In genomic region chr6:1619106-1619665, GRCh38 we compare ENCODE assay signal across 14 cellular contexts. TPM values are rescaled to one million over a fixed set of nuclear protein-coding genes. Genes with fewer than 3 reads are reported as not detected.
DNase-seq lines count a peak whose midpoint lies in the region; TF ChIP-seq lines count a peak whose summit lies in the region.
"Had no signal": no experiment of that assay in that cellular context is flagged by ENCODE, and none has a peak within 500 bp of the region (broad histone marks: within the 10 kb centered on the region; RNA-seq: fewer than 3 reads in every experiment).

No MANE protein-coding gene starts in this region.

- no peak overlapping the region for H2BK12ac ChIP-seq in neuronal stem cell (ENCODE audit: low read length)

- no peak overlapping the region for H3K14ac ChIP-seq in neuronal stem cell (ENCODE audit: low read length)

- no peak for TF ChIP-seq POLR2A in tibial nerve (IDR thresholded peaks at IDR 0.05)

- peaks cover 8% of the 10 kb centered on the region for H3K36me3 Mint-ChIP-seq in activated naive CD8-positive, alpha-beta T cell treated with anti-CD3 and anti-CD28 coated beads for 36 hours

- H3K79me1 ChIP-seq in neuronal stem cell (ENCODE audit: low read depth, low read length), result peaks cover 2% of the 10 kb centered on the region

- H3K27ac ChIP-seq in WERI-Rb-1, result no peak overlapping the region
- H3K27ac ChIP-seq in neuronal stem cell (replicated peaks; ENCODE audit: low read length), result no peak overlapping the region
- H3K27ac ChIP-seq in tibial nerve, result peak overlapping the region; percentile 56 to 93 (median 73)

- H3K27ac Mint-ChIP-seq in activated naive CD8-positive, alpha-beta T cell treated with anti-CD3 and anti-CD28 coated beads for 36 hours, result no peak overlapping the region

- H3K9me3 Mint-ChIP-seq in activated naive CD8-positive, alpha-beta T cell treated with anti-CD3 and anti-CD28 coated beads for 36 hours, result no peaks in the 10 kb centered on the region
- H3K9me3 Mint-ChIP-seq: naive thymus-derived CD8-positive, alpha-beta T cell had no signal

- H3K4me3 Mint-ChIP-seq in activated naive CD8-positive, alpha-beta T cell treated with anti-CD3 and anti-CD28 coated beads for 36 hours, result no peak overlapping the region

- peak overlapping the region; percentile 32 for H2BK15ac ChIP-seq in neuronal stem cell (ENCODE audit: low read length)

- H2AK5ac ChIP-seq in neuronal stem cell (ENCODE audit: low read depth, low read length), result peak overlapping the region; percentile 47

- H3K27me3 Mint-ChIP-seq in activated naive CD8-positive, alpha-beta T cell treated with anti-CD3 and anti-CD28 coated beads for 36 hours, result peaks cover 75% of the 10 kb centered on the region

- H3K36me3 ChIP-seq in WERI-Rb-1, result no peaks in the 10 kb centered on the region
- H3K36me3 ChIP-seq in neuronal stem cell (replicated peaks in 1 of 2; ENCODE audit: control insufficient read depth in 2 of 2, insufficient read depth in 2 of 2, low read length in 2 of 2), result no peaks in the 10 kb centered on the region
- peaks cover 0 to 4% (median 0%) of the 10 kb centered on the region in 3 donors for H3K36me3 ChIP-seq in tibial nerve

- no peak overlapping the region for H4K91ac ChIP-seq in neuronal stem cell (ENCODE audit: low read depth, low read length, poor library complexity)

- H3K27me3 ChIP-seq in WERI-Rb-1 (ENCODE audit: insufficient read depth, low read depth, severe bottlenecking), result peaks cover 9% of the 10 kb centered on the region
- H3K27me3 ChIP-seq in neuronal stem cell (ENCODE audit: control insufficient read depth in 3 of 3, insufficient read depth in 3 of 3, low read depth in 1 of 3, low read length in 3 of 3), result peaks cover 64 to 99% (median 99%) of the 10 kb centered on the region in 3 experiments
- H3K27me3 ChIP-seq in tibial nerve, result peaks cover 0 to 75% of the 10 kb centered on the region in 2 donors

- DNase-seq in WERI-Rb-1, result no peak
- no peak for DNase-seq in epithelial cell of proximal tubule (ENCODE audit: low read depth)
- DNase-seq in neuronal stem cell (ENCODE audit: low spot score), result no peak
- DNase-seq in tibial nerve (ENCODE audit: low spot score in 2 of 2), result no peak
- DNase-seq in activated naive CD8-positive, alpha-beta T cell treated with anti-CD3 and anti-CD28 coated beads for 36 hours, result no peak
- no peak for DNase-seq in NCI-H1417 treated with DMSO at 0.1 percent for 48 hours (lab: John Stamatoyannopoulos, UW)
- DNase-seq in occipital lobe (lab: John Stamatoyannopoulos, UW), result no peak
- DNase-seq: activated naive CD4-positive, alpha-beta T cell treated with Interleukin-2 at 50 U/mL for 16 hours; effector CD8-positive, alpha-beta T cell; NCI-H446; stimulated activated CD4-positive, alpha-beta T cell treated with anti-CD3 and anti-CD28 coated beads, Interleukin-2, amount 100 ng/mL, for 24 hours had no signal

- H3K4me3 ChIP-seq in WERI-Rb-1 (ENCODE audit: low read depth, low read length), result peak overlapping the region; percentile 29
- H3K4me3 ChIP-seq in epithelial cell of proximal tubule (ENCODE audit: low read depth, low read length), result peak overlapping the region; percentile 47
- peak overlapping the region in 1 of 2 donors; percentile 37 for H3K4me3 ChIP-seq in neuronal stem cell (ENCODE audit: low read length in 2 of 2)
- H3K4me3 ChIP-seq in tibial nerve, result peak overlapping the region in 3 of 4 donors; percentile 22 to 81 (median 22)
- H3K4me3 ChIP-seq: lung had no signal

- H3K4me2 ChIP-seq in neuronal stem cell (ENCODE audit: insufficient read depth, low read length, poor library complexity, severe bottlenecking), result peak overlapping the region; percentile 80

- no peak for TF ChIP-seq EP300 in tibial nerve (IDR thresholded peaks at IDR 0.05)

- no peak overlapping the region for H3K4ac ChIP-seq in neuronal stem cell (ENCODE audit: low read length)

- H2BK120ac ChIP-seq in neuronal stem cell (ENCODE audit: low read depth, low read length), result no peak overlapping the region

- TF ChIP-seq CTCF in WERI-Rb-1 (IDR thresholded peaks at IDR 0.05; ENCODE audit: low read depth, low read length) (no peak), epithelial cell of proximal tubule (conservative IDR thresholded peaks at IDR 0.05; ENCODE audit: low read depth, low read length) (no peak), tibial nerve (IDR thresholded peaks at IDR 0.05) (no peak)

- H3K18ac ChIP-seq in neuronal stem cell (ENCODE audit: low read length), result no peak overlapping the region

- H4K8ac ChIP-seq in neuronal stem cell (ENCODE audit: low read depth, low read length), result no peak overlapping the region

- H3K4me1 ChIP-seq in neuronal stem cell (ENCODE audit: control insufficient read depth in 2 of 2, insufficient read depth in 1 of 2, low read depth in 1 of 2, low read length in 2 of 2) (peaks cover 2% of the 10 kb centered on the region in 2 donors), tibial nerve (peaks cover 0 to 60% (median 15%) of the 10 kb centered on the region in 4 donors)

- H2BK5ac ChIP-seq in neuronal stem cell (ENCODE audit: low read length), result no peak overlapping the region

- H3K4me1 Mint-ChIP-seq in activated naive CD8-positive, alpha-beta T cell treated with anti-CD3 and anti-CD28 coated beads for 36 hours, result no peaks in the 10 kb centered on the region

- peak overlapping the region; percentile 95 for H2AFZ ChIP-seq in neuronal stem cell (ENCODE audit: low read length)

- H3K9me3 ChIP-seq in WERI-Rb-1 (ENCODE audit: severe bottlenecking), result no peaks in the 10 kb centered on the region
- H3K9me3 ChIP-seq in neuronal stem cell (replicated peaks in 1 of 2; ENCODE audit: control insufficient read depth in 2 of 2, insufficient read depth in 1 of 2, low read depth in 1 of 2, low read length in 2 of 2), result peaks cover 0 to 9% of the 10 kb centered on the region in 2 donors
- H3K9me3 ChIP-seq in tibial nerve, result no peaks in the 10 kb centered on the region

- no peak overlapping the region for H3K23ac ChIP-seq in neuronal stem cell (ENCODE audit: low read depth, low read length, poor library complexity)

- H3K9ac ChIP-seq in neuronal stem cell (ENCODE audit: low read depth, low read length, poor library complexity), result no peak overlapping the region

- no CpG with 5 or more reads among the region's 37 CpGs for WGBS in neuronal stem cell (ENCODE audit: extremely low coverage in 2 of 2, insufficient read length in 2 of 2, insufficient replicate concordance in 1 of 2), 2 donors
- 27 to 46% methylated on average over 27 to 28 of the region's 37 CpGs for WGBS in tibial nerve, 2 donors

RNA-seq across cellular contexts. Expression of gene FOXC1, which starts 9.5 kb away (rescaled TPM):
- 18.6 and 27.7 TPM in 2 replicates for total RNA-seq in epithelial cell of proximal tubule
- polyA plus RNA-seq in neuronal stem cell (2013, experiment 1 of 2), result 0.52 TPM
- polyA plus RNA-seq in neuronal stem cell (2013, experiment 2 of 2), result 0.53 TPM
- 10 to 100 TPM; 36.0 to 53.7 (median 50.2) TPM for total RNA-seq in tibial nerve
- total RNA-seq in activated naive CD8-positive, alpha-beta T cell treated with anti-CD3 and anti-CD28 coated beads for 36 hours, result not detected
- 4.8 TPM for total RNA-seq in occipital lobe
- total RNA-seq: naive thymus-derived CD8-positive, alpha-beta T cell; OCI-LY7 had no signal
- polyA plus RNA-seq: naive thymus-derived CD8-positive, alpha-beta T cell had no signal

Comparison
In these comparisons a context has a peak if more than half of its experiments do, and no peak if none do; other contexts are left out.
1. H3K27ac ChIP-seq: peak in tibial nerve (4 of 4); none in WERI-Rb-1 (single experiment) and neuronal stem cell (single experiment).